In the genomic region with DNA sequence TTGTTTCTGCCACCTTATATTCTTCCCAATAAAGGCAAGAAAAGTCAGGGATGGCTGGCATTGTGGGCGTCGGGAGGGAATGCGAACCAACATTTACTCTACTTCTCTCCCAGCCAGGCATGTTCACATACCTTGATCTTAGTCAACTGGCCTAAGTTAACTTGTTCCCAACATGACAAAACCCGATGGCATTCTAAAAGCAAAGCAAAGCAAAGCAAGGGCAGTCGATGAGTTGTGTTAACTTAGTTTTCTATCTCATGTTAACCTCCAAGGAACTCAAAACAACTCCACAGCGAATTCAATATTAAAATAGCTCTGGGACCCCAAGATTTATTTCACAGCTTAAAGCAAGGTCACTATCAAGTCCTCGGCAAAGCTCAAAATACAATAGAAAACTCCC, we compare ENCODE assay signal across 9 cellular contexts. TPM values are rescaled to one million over a fixed set of nuclear protein-coding genes. Genes with fewer than 3 reads are reported as not detected.
DNase-seq lines count a peak whose midpoint lies in the region; ATAC-seq and TF ChIP-seq lines count a peak whose summit lies in the region.
"Had no signal": no experiment of that assay in that cellular context is flagged by ENCODE, and none has a peak within 500 bp of the region (broad histone marks: within the 10 kb centered on the region; RNA-seq: fewer than 3 reads in every experiment).

No MANE protein-coding gene starts in this region.

- peak overlapping the region in 1 of 2 donors; percentile 88 for H3K27ac ChIP-seq in right atrium auricular region
- H3K27ac ChIP-seq in mesenchymal stem cell (ENCODE audit: low read length, poor library complexity, severe bottlenecking) = no peak overlapping the region
- H3K27ac ChIP-seq in vagina = peak overlapping the region; percentile 93

- DNase-seq in right atrium auricular region (ENCODE audit: low spot score) (no peak), left cardiac atrium (no peak), astrocyte of the hippocampus (ENCODE audit: low read depth, low spot score) (peak; percentile 38), mesenchymal stem cell (no peak), vagina (ENCODE audit: extremely low spot score in 2 of 2) (no peak), NOMO-1 treated with DMSO at 0.1 percent for 48 hours (lab: John Stamatoyannopoulos, UW; ENCODE audit: unreplicated experiment) (no peak), HuH-7.5 (ENCODE audit: low spot score) (no peak)
- DNase-seq: NCI-H1436 treated with DMSO at 0.1 percent for 48 hours had no signal

- H3K18ac ChIP-seq in mesenchymal stem cell (ENCODE audit: low read depth in 1 of 2, low read length in 2 of 2) = no peak overlapping the region

- H3K4me2 ChIP-seq in mesenchymal stem cell (ENCODE audit: low read length, poor library complexity, severe bottlenecking) = peak overlapping the region; percentile 77

- H3K4me1 ChIP-seq in right atrium auricular region (peaks cover 0 to 74% of the 10 kb centered on the region in 2 donors), mesenchymal stem cell (ENCODE audit: control insufficient read depth, insufficient read depth, low read depth, low read length) (peaks cover 11% of the 10 kb centered on the region), vagina (peaks cover 71% of the 10 kb centered on the region)

- H2BK12ac ChIP-seq in mesenchymal stem cell (ENCODE audit: low read length in 2 of 2) = no peak overlapping the region

- no peak overlapping the region for H3K4ac ChIP-seq in mesenchymal stem cell (ENCODE audit: low read depth in 1 of 2, low read length in 2 of 2)

- no peak overlapping the region for H3K23ac ChIP-seq in mesenchymal stem cell (ENCODE audit: low read length in 2 of 2)

- H3K14ac ChIP-seq in mesenchymal stem cell (ENCODE audit: low read length in 2 of 2) = no peak overlapping the region

- H2AFZ ChIP-seq in mesenchymal stem cell (ENCODE audit: low read depth, low read length) = no peak overlapping the region

- intact Hi-C loops in left cardiac atrium (cut with DNase I) (loop anchor here (10.0 kb wide), 2 partner anchors 120 to 230 kb away; no protein-coding TSS in a partner anchor), vagina (cut with DNase I) (loop anchor here (10.0 kb wide), 2 partner anchors 210 to 230 kb away; a partner anchor contains a TSS)

- no peak overlapping the region for H4K91ac ChIP-seq in mesenchymal stem cell (ENCODE audit: low read length)

- H2AK5ac ChIP-seq in mesenchymal stem cell (ENCODE audit: low read length, severe bottlenecking) = no peak overlapping the region

- no peak overlapping the region for H2BK120ac ChIP-seq in mesenchymal stem cell (ENCODE audit: low read depth, low read length)

- TF ChIP-seq POLR2A in vagina (IDR thresholded peaks at IDR 0.05) = no peak

- H4K8ac ChIP-seq in mesenchymal stem cell (ENCODE audit: low read length) = peak overlapping the region; percentile 22

- H3K27me3 ChIP-seq in right atrium auricular region (no peaks in the 10 kb centered on the region), mesenchymal stem cell (ENCODE audit: control insufficient read depth in 1 of 2, insufficient read depth in 1 of 2, low read length in 2 of 2) (no peaks in the 10 kb centered on the region), vagina (no peaks in the 10 kb centered on the region)

- no peak overlapping the region for H2BK5ac ChIP-seq in mesenchymal stem cell (ENCODE audit: low read depth, low read length, poor library complexity, severe bottlenecking)

- H3K4me3 ChIP-seq in right atrium auricular region (peak overlapping the region; percentile 90 to 100), mesenchymal stem cell (ENCODE audit: insufficient read depth in 1 of 2, low read depth in 1 of 2, low read length in 2 of 2) (peak overlapping the region in 1 of 2 experiments; percentile 96), vagina (peak overlapping the region; percentile 85 to 99)

- TF ChIP-seq CTCF in right atrium auricular region (IDR thresholded peaks at IDR 0.05) = no peak
- no peak for TF ChIP-seq CTCF in vagina (IDR thresholded peaks at IDR 0.05)

- H3K9me3 ChIP-seq in right atrium auricular region (no peaks in the 10 kb centered on the region), mesenchymal stem cell (ENCODE audit: control insufficient read depth, low read length) (no peaks in the 10 kb centered on the region), vagina (no peaks in the 10 kb centered on the region)

- no peak overlapping the region for H2BK15ac ChIP-seq in mesenchymal stem cell (ENCODE audit: low read depth, poor library complexity, severe bottlenecking)

- peak overlapping the region; percentile 92 for H3K9ac ChIP-seq in mesenchymal stem cell (ENCODE audit: low read length)

- H3K36me3 ChIP-seq in right atrium auricular region (no peaks in the 10 kb centered on the region), mesenchymal stem cell (ENCODE audit: control insufficient read depth in 1 of 2, insufficient read depth in 2 of 2, low read depth in 1 of 2, low read length in 2 of 2) (peaks cover 2 to 11% of the 10 kb centered on the region in 2 experiments), vagina (no peaks in the 10 kb centered on the region)

- peaks cover 18% of the 10 kb centered on the region for H3K79me1 ChIP-seq in mesenchymal stem cell (replicated peaks; ENCODE audit: low read length, poor library complexity, severe bottlenecking)

- ATAC-seq in left cardiac atrium (no peak), GM18502 (IDR thresholded peaks at IDR 0.05; ENCODE audit: poor library complexity, unreplicated experiment) (no peak)

- 86% methylated on average over 7 of the region's 7 CpGs for WGBS in mesenchymal stem cell

RNA-seq across cellular contexts. Expression of a gene that starts 1.2 kb away (rescaled TPM):
- 10 to 100 TPM; 35.6 to 58.1 TPM for total RNA-seq in right atrium auricular region
- 10 to 100 TPM; 59.3 to 76.5 TPM for total RNA-seq in left cardiac atrium
- 45.3 TPM for polyA plus RNA-seq in mesenchymal stem cell (2013, experiment 1 of 2)
- polyA plus RNA-seq in mesenchymal stem cell (2013, experiment 2 of 2) = 48.1 TPM
- 28.5 TPM for total RNA-seq in vagina
